ENCODE assay signal across 16 cellular contexts in the genomic region with DNA sequence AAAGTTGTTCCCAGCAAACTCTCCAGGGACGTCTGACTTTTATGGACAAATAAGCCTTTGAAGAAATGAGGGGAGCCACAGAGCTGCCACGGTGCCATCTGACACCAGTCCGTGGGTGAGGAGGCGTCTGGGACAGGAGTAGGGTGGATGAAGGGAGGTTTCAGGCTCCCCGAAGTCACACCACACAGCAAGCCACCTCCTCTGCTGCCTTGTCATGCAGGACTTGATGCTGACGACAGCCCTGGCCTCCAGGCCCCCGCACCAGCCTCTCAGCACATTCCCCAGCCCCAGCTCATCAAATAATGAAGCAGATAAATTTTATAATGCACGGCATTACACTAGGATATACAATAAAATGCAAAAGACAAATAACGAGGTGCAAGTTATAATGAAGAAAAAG.
DNase-seq lines count a peak whose midpoint lies in the region; TF ChIP-seq lines count a peak whose summit lies in the region.
"Had no signal": no experiment of that assay in that cellular context is flagged by ENCODE, and none has a peak within 500 bp of the region (broad histone marks: within the 10 kb centered on the region; RNA-seq: fewer than 3 reads in every experiment).

No MANE protein-coding gene starts in this region.

- H3K4me1 ChIP-seq in endodermal cell (ENCODE audit: control insufficient read depth, insufficient read depth, low read length) (no peaks in the 10 kb centered on the region), neural progenitor cell (peaks cover 26% of the 10 kb centered on the region)

- H3K79me2 ChIP-seq in neural progenitor cell (ENCODE audit: low read depth): no peaks in the 10 kb centered on the region

- H3K36me3 ChIP-seq in endodermal cell (ENCODE audit: control insufficient read depth, insufficient read depth, low read length): no peaks in the 10 kb centered on the region
- no peaks in the 10 kb centered on the region for H3K36me3 ChIP-seq in neural progenitor cell

- H2AFZ ChIP-seq in neural progenitor cell (replicated peaks): no peak overlapping the region

- no peaks in the 10 kb centered on the region for H3F3A ChIP-seq in neural progenitor cell (ENCODE audit: low read depth)

- H3K27me3 Mint-ChIP-seq in endodermal cell (ENCODE audit: insufficient read depth) (no peaks in the 10 kb centered on the region), neural progenitor cell (ENCODE audit: insufficient read depth, low read depth) (peaks cover 24% of the 10 kb centered on the region)

- H3K4me3 ChIP-seq in endodermal cell (ENCODE audit: low read length) (no peak overlapping the region), neural progenitor cell (no peak overlapping the region)

- H3K27me3 ChIP-seq in endodermal cell (ENCODE audit: control insufficient read depth, insufficient read depth, low read length, poor library complexity, severe bottlenecking): no peaks in the 10 kb centered on the region
- H3K27me3 ChIP-seq in neural progenitor cell: no peaks in the 10 kb centered on the region

- H3K9me3 ChIP-seq in endodermal cell (ENCODE audit: control insufficient read depth, low read length): no peaks in the 10 kb centered on the region
- no peaks in the 10 kb centered on the region for H3K9me3 ChIP-seq in neural progenitor cell (ENCODE audit: low read depth)

- H3K4me1 Mint-ChIP-seq in endodermal cell (peaks cover 4% of the 10 kb centered on the region), neural progenitor cell (peaks cover 28% of the 10 kb centered on the region)
- H3K4me1 Mint-ChIP-seq: B cell; CD4-positive, CD25-positive, alpha-beta regulatory T cell had no signal

- DNase-seq in NCI-H2171 treated with DMSO at 0.1 percent for 48 hours (lab: John Stamatoyannopoulos, UW) (peak; percentile 55), NCI-H2171 (lab: John Stamatoyannopoulos, UW) (no peak), endodermal cell (no peak), neural progenitor cell (ENCODE audit: low spot score) (no peak), OCI-M2 (lab: John Stamatoyannopoulos, UW; ENCODE audit: unreplicated experiment) (no peak), T-helper 9 cell (no peak), DMS79 treated with DMSO at 0.1 percent for 48 hours (lab: John Stamatoyannopoulos, UW) (no peak), globus pallidus (ENCODE audit: low spot score) (no peak)
- DNase-seq: CD4-positive, CD25-positive, alpha-beta regulatory T cell; DMS53; HCEC 1CT; NCI-H1105 treated with DMSO at 0.1 percent for 48 hours; NCI-H1694 treated with DMSO at 0.1 percent for 48 hours; NCI-H82 had no signal

- 78 to 81% methylated on average over 4 to 9 of the region's 9 CpGs for WGBS in endodermal cell (ENCODE audit: insufficient coverage in 1 of 2, insufficient read length in 1 of 2), 2 experiments

- H3K27ac ChIP-seq in endodermal cell (ENCODE audit: low read depth, low read length) (peak overlapping the region; percentile 60), neural progenitor cell (no peak overlapping the region)
- H3K27ac ChIP-seq: 22Rv1 had no signal

- H3K4me2 ChIP-seq in neural progenitor cell: no peak overlapping the region

- H3K9me3 Mint-ChIP-seq in endodermal cell (no peaks in the 10 kb centered on the region), neural progenitor cell (no peaks in the 10 kb centered on the region)

- H3K4me3 Mint-ChIP-seq in endodermal cell (no peak overlapping the region), neural progenitor cell (peak overlapping the region; percentile 41)
- H3K4me3 Mint-ChIP-seq: B cell; CD4-positive, CD25-positive, alpha-beta regulatory T cell had no signal

- H3K36me3 Mint-ChIP-seq in endodermal cell (ENCODE audit: low read depth) (no peaks in the 10 kb centered on the region), neural progenitor cell (no peaks in the 10 kb centered on the region)
- H3K36me3 Mint-ChIP-seq: CD4-positive, CD25-positive, alpha-beta regulatory T cell had no signal

- no peak overlapping the region for H3K9ac ChIP-seq in endodermal cell (ENCODE audit: extremely low read depth, low read length, poor library complexity, severe bottlenecking)
- no peak overlapping the region for H3K9ac ChIP-seq in neural progenitor cell

- TF ChIP-seq CTCF in endodermal cell (conservative IDR thresholded peaks at IDR 0.05): no peak
- TF ChIP-seq CTCF in neural progenitor cell (IDR thresholded peaks at IDR 0.05): no peak

- no peak overlapping the region for H3K27ac Mint-ChIP-seq in endodermal cell
- peak overlapping the region; percentile 35 for H3K27ac Mint-ChIP-seq in neural progenitor cell
- H3K27ac Mint-ChIP-seq: B cell had no signal

- H4K20me1 ChIP-seq in neural progenitor cell (ENCODE audit: low read depth): no peaks in the 10 kb centered on the region
